Comparison of ENCODE assay signal across 18 cellular contexts in genomic region chr12:1666215-1666614, GRCh38. TPM values are rescaled to one million over a fixed set of nuclear protein-coding genes. Genes with fewer than 3 reads are reported as not detected.
DNase-seq lines count a peak whose midpoint lies in the region; ATAC-seq and TF ChIP-seq lines count a peak whose summit lies in the region.
"Had no signal": no experiment of that assay in that cellular context is flagged by ENCODE, and none has a peak within 500 bp of the region (broad histone marks: within the 10 kb centered on the region; RNA-seq: fewer than 3 reads in every experiment).

No MANE protein-coding gene starts in this region.

- peak overlapping the region; percentile 92 for H3K27ac Mint-ChIP-seq in activated CD4-positive, alpha-beta memory T cell treated with anti-CD3 and anti-CD28 coated beads, Interleukin-2, amount 10 ng/mL, durations not matched to agents 7 days and 5 days
- no peak overlapping the region for H3K27ac Mint-ChIP-seq in activated CD4-positive, alpha-beta memory T cell treated with anti-CD3 and anti-CD28 coated beads for 36 hours

- peaks cover 4% of the 10 kb centered on the region for H3K36me3 Mint-ChIP-seq in activated CD4-positive, alpha-beta memory T cell treated with anti-CD3 and anti-CD28 coated beads, Interleukin-2, amount 10 ng/mL, durations not matched to agents 7 days and 5 days (ENCODE audit: low read depth)
- no peaks in the 10 kb centered on the region for H3K36me3 Mint-ChIP-seq in activated CD4-positive, alpha-beta memory T cell treated with anti-CD3 and anti-CD28 coated beads for 36 hours

- no peak overlapping the region for H3K4me3 Mint-ChIP-seq in activated CD4-positive, alpha-beta memory T cell treated with anti-CD3 and anti-CD28 coated beads, Interleukin-2, amount 10 ng/mL, durations not matched to agents 7 days and 5 days
- H3K4me3 Mint-ChIP-seq in activated CD4-positive, alpha-beta memory T cell treated with anti-CD3 and anti-CD28 coated beads for 36 hours, result no peak overlapping the region

- peaks cover 2% of the 10 kb centered on the region for H3K27me3 Mint-ChIP-seq in activated CD4-positive, alpha-beta memory T cell treated with anti-CD3 and anti-CD28 coated beads, Interleukin-2, amount 10 ng/mL, durations not matched to agents 7 days and 5 days
- no peaks in the 10 kb centered on the region for H3K27me3 Mint-ChIP-seq in activated CD4-positive, alpha-beta memory T cell treated with anti-CD3 and anti-CD28 coated beads for 36 hours

- H3K9me3 ChIP-seq in subcutaneous abdominal adipose tissue (ENCODE audit: control insufficient read depth in 5 of 5, low read length in 5 of 5), result no peaks in the 10 kb centered on the region
- H3K9me3 ChIP-seq: upper lobe of right lung had no signal

- POLR2A ChIA-PET in activated CD4-positive, alpha-beta memory T cell treated with anti-CD3 and anti-CD28 coated beads, Interleukin-2, amount 10 ng/mL, durations not matched to agents 7 days and 5 days (lab: Charles Lee), result interaction anchor here (1.0 to 1.3 kb wide), 3 partner anchors 21 to 24 kb away, joined by 3 read pairs; no protein-coding TSS in a partner anchor
- POLR2A ChIA-PET in activated CD4-positive, alpha-beta memory T cell treated with anti-CD3 and anti-CD28 coated beads for 36 hours (lab: Charles Lee), result no interaction called here

- H3K4me1 ChIP-seq in subcutaneous abdominal adipose tissue (ENCODE audit: control insufficient read depth in 5 of 5, insufficient read depth in 5 of 5, low read length in 5 of 5), result peaks cover 8 to 61% (median 53%) of the 10 kb centered on the region in 5 donors

- no peak overlapping the region for H3K4me3 ChIP-seq in subcutaneous abdominal adipose tissue (ENCODE audit: low read depth in 1 of 5, low read length in 5 of 5)
- H3K4me3 ChIP-seq: skin epidermis, upper lobe of right lung had no signal

- intact Hi-C loops in activated CD4-positive, alpha-beta memory T cell treated with anti-CD3 and anti-CD28 coated beads for 36 hours (cut with micrococcal nuclease), result no loop called here

- H3K9ac ChIP-seq in subcutaneous abdominal adipose tissue (ENCODE audit: low read length in 5 of 5), result no peak overlapping the region

- DNase-seq in activated CD4-positive, alpha-beta memory T cell treated with anti-CD3 and anti-CD28 coated beads, Interleukin-2, amount 10 ng/mL, durations not matched to agents 7 days and 5 days, result no peak
- no peak for DNase-seq in activated CD4-positive, alpha-beta memory T cell treated with anti-CD3 and anti-CD28 coated beads for 36 hours
- peak; percentile 70 for DNase-seq in OCI-M1 (lab: John Stamatoyannopoulos, UW)
- DNase-seq in erythroblast (lab: John Stamatoyannopoulos, UW), result peak; percentile 90 to 96
- no peak for DNase-seq in RPMI8226
- no peak for DNase-seq in midbrain (lab: John Stamatoyannopoulos, UW)
- DNase-seq: activated CD4-positive, CD25-positive, alpha-beta regulatory T cell; activated effector memory CD4-positive, alpha-beta T cell treated with anti-CD3 and anti-CD28 coated beads, Interleukin-2, amount 50 U/mL, for 16 hours; anterior cingulate cortex; DMS79; NCI-H2227 treated with DMSO at 0.1 percent for 48 hours; stimulated activated CD4-positive, alpha-beta T cell treated with anti-CD3 and anti-CD28 coated beads, Interleukin-4, amount 100 ng/mL, for 4 hours; stimulated activated CD8-positive, alpha-beta memory T cell treated with anti-CD3 and anti-CD28 coated beads, Interleukin-4, amount 100 ng/mL, for 48 hours; upper lobe of right lung had no signal

- CTCF ChIA-PET in activated CD4-positive, alpha-beta memory T cell treated with anti-CD3 and anti-CD28 coated beads, Interleukin-2, amount 10 ng/mL, durations not matched to agents 7 days and 5 days (lab: Charles Lee), result interaction anchor here (0.6 to 2.5 kb wide), 5 partner anchors 11 to 704 kb away, joined by 3 to 7 read pairs (median 5); partner anchors contain the start of gene ADIPOR2
- CTCF ChIA-PET in activated CD4-positive, alpha-beta memory T cell treated with anti-CD3 and anti-CD28 coated beads for 36 hours (lab: Charles Lee), result no interaction called here

- H3K9me3 Mint-ChIP-seq in activated CD4-positive, alpha-beta memory T cell treated with anti-CD3 and anti-CD28 coated beads, Interleukin-2, amount 10 ng/mL, durations not matched to agents 7 days and 5 days, result no peaks in the 10 kb centered on the region
- no peaks in the 10 kb centered on the region for H3K9me3 Mint-ChIP-seq in activated CD4-positive, alpha-beta memory T cell treated with anti-CD3 and anti-CD28 coated beads for 36 hours

- no peaks in the 10 kb centered on the region for H3K27me3 ChIP-seq in subcutaneous abdominal adipose tissue (ENCODE audit: control insufficient read depth in 5 of 5, insufficient read depth in 4 of 5, low read length in 5 of 5)
- H3K27me3 ChIP-seq: upper lobe of right lung had no signal

- H3K36me3 ChIP-seq in subcutaneous abdominal adipose tissue (ENCODE audit: control insufficient read depth in 5 of 5, insufficient read depth in 5 of 5, low read length in 5 of 5), result no peaks in the 10 kb centered on the region
- H3K36me3 ChIP-seq: upper lobe of right lung had no signal

- no peak for TF ChIP-seq POLR2A in erythroblast (IDR thresholded peaks at IDR 0.05; ENCODE audit: low read length)

- H3K27ac ChIP-seq in subcutaneous abdominal adipose tissue (ENCODE audit: low read depth, low read length), result peak overlapping the region; percentile 99

- ATAC-seq in HG02852 (IDR thresholded peaks at IDR 0.05; ENCODE audit: unreplicated experiment), result no peak
- ATAC-seq: upper lobe of right lung had no signal

- H3K4me1 Mint-ChIP-seq in activated CD4-positive, alpha-beta memory T cell treated with anti-CD3 and anti-CD28 coated beads, Interleukin-2, amount 10 ng/mL, durations not matched to agents 7 days and 5 days, result peaks cover 64% of the 10 kb centered on the region
- peaks cover 38% of the 10 kb centered on the region for H3K4me1 Mint-ChIP-seq in activated CD4-positive, alpha-beta memory T cell treated with anti-CD3 and anti-CD28 coated beads for 36 hours (ENCODE audit: low read depth)

RNA-seq across cellular contexts. Expression of gene ADIPOR2, which starts 24.7 kb away (rescaled TPM):
- 10 to 100 TPM; 63.8 to 71.8 TPM for total RNA-seq in activated CD4-positive, alpha-beta memory T cell treated with anti-CD3 and anti-CD28 coated beads, Interleukin-2, amount 10 ng/mL, durations not matched to agents 7 days and 5 days
- total RNA-seq in activated CD4-positive, alpha-beta memory T cell treated with anti-CD3 and anti-CD28 coated beads for 36 hours, result 10 to 100 TPM; 43.8 to 47.3 TPM

RNA-seq across cellular contexts. Expression of gene WNT5B, which starts 37.2 kb away (rescaled TPM):
- 1 to 10 TPM; 1.4 to 1.7 TPM for total RNA-seq in activated CD4-positive, alpha-beta memory T cell treated with anti-CD3 and anti-CD28 coated beads, Interleukin-2, amount 10 ng/mL, durations not matched to agents 7 days and 5 days
- not detected for total RNA-seq in activated CD4-positive, alpha-beta memory T cell treated with anti-CD3 and anti-CD28 coated beads for 36 hours
- total RNA-seq: endothelial cell of umbilical vein had no signal

Comparison
In these comparisons a context has a peak if more than half of its experiments do, and no peak if none do; other contexts are left out.
1. DNase-seq: peak in OCI-M1 (single experiment) and erythroblast (2 of 2); none in activated CD4-positive, alpha-beta memory T cell treated with anti-CD3 and anti-CD28 coated beads, Interleukin-2, amount 10 ng/mL, durations not matched to agents 7 days and 5 days (single experiment), activated CD4-positive, alpha-beta memory T cell treated with anti-CD3 and anti-CD28 coated beads for 36 hours (single experiment), RPMI8226 (single experiment) and midbrain (single experiment).